In the genomic region with DNA sequence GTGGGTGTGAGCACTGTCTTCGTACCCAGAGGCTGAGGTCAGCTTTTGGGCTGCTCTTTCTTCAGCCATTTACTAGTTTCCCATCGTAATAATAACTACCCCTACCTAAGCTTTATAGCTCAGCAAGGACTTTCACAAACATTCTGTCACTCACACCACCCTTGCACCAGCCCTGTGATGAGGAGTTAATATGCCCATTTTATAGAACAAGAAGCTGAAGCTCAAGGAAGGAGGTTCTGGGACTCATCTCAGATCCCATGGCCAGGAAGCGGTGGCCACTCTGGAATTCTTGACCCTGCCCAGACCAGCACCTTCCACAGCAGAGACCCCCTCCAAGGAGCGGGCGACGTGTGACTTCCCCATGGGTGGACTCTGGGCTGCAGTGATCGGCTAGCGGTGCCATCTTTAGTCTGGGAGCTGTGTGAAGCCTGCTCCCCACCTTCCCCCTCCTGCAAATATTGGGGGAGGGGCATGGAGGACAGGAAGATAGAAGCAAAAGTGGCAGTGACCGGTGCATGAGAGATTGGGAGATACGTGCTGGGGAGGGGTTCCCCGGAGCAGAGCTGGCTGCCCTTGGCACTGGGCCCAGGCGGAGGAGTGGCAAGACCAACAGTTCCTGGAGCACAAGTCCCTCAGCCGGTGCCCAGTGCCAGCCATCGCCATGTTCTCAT, we compare ENCODE assay signal across 10 cellular contexts.
DNase-seq lines count a peak whose midpoint lies in the region; ATAC-seq, FAIRE-seq and TF ChIP-seq lines count a peak whose summit lies in the region.
"Had no signal": no experiment of that assay in that cellular context is flagged by ENCODE, and none has a peak within 500 bp of the region (broad histone marks: within the 10 kb centered on the region; RNA-seq: fewer than 3 reads in every experiment).

No MANE protein-coding gene starts in this region.

- H4K20me1 ChIP-seq in neural progenitor cell (ENCODE audit: low read depth) = no peaks in the 10 kb centered on the region

- H3K4me3 ChIP-seq in BE2C (ENCODE audit: low read depth, low read length) (no peak overlapping the region), bronchial epithelial cell (ENCODE audit: low read depth, low read length) (no peak overlapping the region), neural progenitor cell (no peak overlapping the region)

- no peaks in the 10 kb centered on the region for H3K9me3 Mint-ChIP-seq in neural progenitor cell

- H3K79me2 ChIP-seq in neural progenitor cell (ENCODE audit: low read depth) = no peaks in the 10 kb centered on the region

- H2AFZ ChIP-seq in neural progenitor cell (replicated peaks) = no peak overlapping the region

- no peak overlapping the region for H3K27ac ChIP-seq in neural progenitor cell

- DNase-seq in BE2C (peak; percentile 81), LoVo (ENCODE audit: low spot score) (peak; percentile 38), bronchial epithelial cell (ENCODE audit: low read depth) (peak; percentile 30), mucosa of gallbladder (ENCODE audit: low spot score) (peak; percentile 87), neural progenitor cell (ENCODE audit: low spot score) (no peak), NCI-H146 (lab: John Stamatoyannopoulos, UW) (no peak)
- DNase-seq: effector CD8-positive, alpha-beta T cell; NCI-H1930 had no signal

- H3K9me3 ChIP-seq in BE2C (no peaks in the 10 kb centered on the region), neural progenitor cell (ENCODE audit: low read depth) (no peaks in the 10 kb centered on the region)

- peaks cover 15% of the 10 kb centered on the region for H3K27me3 Mint-ChIP-seq in neural progenitor cell (ENCODE audit: insufficient read depth, low read depth)

- peaks cover 38% of the 10 kb centered on the region for H3K4me1 Mint-ChIP-seq in neural progenitor cell

- peaks cover 23% of the 10 kb centered on the region for H3F3A ChIP-seq in neural progenitor cell (ENCODE audit: low read depth)

- H3K9ac ChIP-seq in neural progenitor cell = no peak overlapping the region

- no peaks in the 10 kb centered on the region for H3K27me3 ChIP-seq in BE2C
- no peaks in the 10 kb centered on the region for H3K27me3 ChIP-seq in bronchial epithelial cell (ENCODE audit: control insufficient read depth, insufficient read depth, low read length)
- H3K27me3 ChIP-seq in neural progenitor cell = peaks cover 23% of the 10 kb centered on the region

- no peak for TF ChIP-seq CTCF in BE2C (IDR thresholded peaks at IDR 0.05; ENCODE audit: low read depth, low read length)
- TF ChIP-seq CTCF in bronchial epithelial cell (IDR thresholded peaks at IDR 0.05; ENCODE audit: insufficient read depth, low read length, severe bottlenecking) = no peak
- no peak for TF ChIP-seq CTCF in neural progenitor cell (IDR thresholded peaks at IDR 0.05)

- FAIRE-seq in bronchial epithelial cell (lab: Jason Lieb, UNC) = no peak

- no peak overlapping the region for H3K27ac Mint-ChIP-seq in neural progenitor cell

- H3K4me1 ChIP-seq in BE2C = peaks cover 54% of the 10 kb centered on the region
- H3K4me1 ChIP-seq in neural progenitor cell = peaks cover 29% of the 10 kb centered on the region

- no peaks in the 10 kb centered on the region for H3K36me3 Mint-ChIP-seq in neural progenitor cell

- H3K36me3 ChIP-seq in BE2C (no peaks in the 10 kb centered on the region), bronchial epithelial cell (ENCODE audit: control insufficient read depth, insufficient read depth, low read length) (no peaks in the 10 kb centered on the region), neural progenitor cell (no peaks in the 10 kb centered on the region)

- no peak overlapping the region for H3K4me2 ChIP-seq in neural progenitor cell

- H3K4me3 Mint-ChIP-seq in neural progenitor cell = no peak overlapping the region

- ATAC-seq in HG02678 (IDR thresholded peaks at IDR 0.05; ENCODE audit: unreplicated experiment) (no peak), GM18907 (IDR thresholded peaks at IDR 0.05; ENCODE audit: unreplicated experiment) (no peak)

Comparison
In these comparisons a context has a peak if more than half of its experiments do, and no peak if none do; other contexts are left out.
1. DNase-seq: peak in BE2C (single experiment), LoVo (single experiment), bronchial epithelial cell (single experiment) and mucosa of gallbladder (single experiment); none in neural progenitor cell (single experiment) and NCI-H146 (single experiment).